13 cellular contexts compared by ENCODE assay signal in the genomic region with DNA sequence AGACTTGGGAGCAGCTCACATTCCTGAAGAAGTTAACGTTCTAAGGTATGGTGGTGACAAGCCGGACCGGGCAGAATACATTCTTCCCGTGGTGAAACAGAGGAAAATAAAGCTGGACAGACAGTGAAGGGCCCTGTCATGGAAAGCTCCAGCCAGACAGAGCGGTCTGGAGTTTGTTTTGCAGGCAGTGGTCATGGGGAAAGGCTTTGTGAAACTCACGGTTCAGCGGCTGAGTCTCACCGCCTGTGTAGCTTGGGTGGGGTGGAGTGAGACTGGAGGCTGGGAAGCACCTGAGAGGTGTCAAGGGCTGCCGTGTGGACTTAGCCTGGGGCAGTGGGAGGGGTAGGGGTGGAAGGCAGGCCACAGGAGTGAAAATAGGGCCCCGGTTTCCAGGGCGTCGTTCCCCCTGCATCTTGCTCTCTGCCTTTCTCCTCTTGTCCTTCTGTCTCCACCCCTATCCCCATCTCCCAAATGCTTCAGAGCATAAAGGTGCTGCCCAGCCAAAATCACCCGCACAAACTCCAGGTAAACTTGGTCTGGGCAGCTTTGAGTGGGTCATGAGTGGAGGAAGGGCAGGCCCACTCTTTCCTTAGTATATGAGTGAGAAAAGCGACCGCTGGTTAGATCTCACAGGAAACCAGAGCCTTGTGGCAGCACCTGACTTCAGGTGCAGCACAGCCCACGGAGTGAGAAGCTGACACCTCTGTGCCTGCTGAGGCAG. TPM values are rescaled to one million over a fixed set of nuclear protein-coding genes. Genes with fewer than 3 reads are reported as not detected.
DNase-seq lines count a peak whose midpoint lies in the region; ATAC-seq and TF ChIP-seq lines count a peak whose summit lies in the region.
"Had no signal": no experiment of that assay in that cellular context is flagged by ENCODE, and none has a peak within 500 bp of the region (broad histone marks: within the 10 kb centered on the region; RNA-seq: fewer than 3 reads in every experiment).

No MANE protein-coding gene starts in this region.

- POLR2A ChIA-PET in CD8-positive, alpha-beta T cell (lab: Charles Lee): interaction anchor here (0.9 to 14.8 kb wide), 3 partner anchors 8 to 12 kb away, joined by 5 to 183 read pairs (median 6); a partner anchor contains a TSS
- POLR2A ChIA-PET in IMR-90 (lab: Charles Lee; ENCODE audit: unreplicated experiment): no interaction called here

- CTCF ChIA-PET in CD8-positive, alpha-beta T cell (lab: Charles Lee): interaction anchor here (1.1 to 16.3 kb wide), 6 partner anchors 10 to 92 kb away, joined by 3 to 338 read pairs (median 93); a partner anchor contains a TSS
- CTCF ChIA-PET in IMR-90 (lab: Yijun Ruan, JAX): interaction anchor here (1.3 kb wide), 1 partner anchor 11 kb away, joined by 3 read pairs; a partner anchor contains a TSS

- no peaks in the 10 kb centered on the region for H3K36me3 Mint-ChIP-seq in CD8-positive, alpha-beta T cell
- peaks cover 18% of the 10 kb centered on the region for H3K36me3 Mint-ChIP-seq in central memory CD8-positive, alpha-beta T cell (ENCODE audit: insufficient read depth)
- H3K36me3 Mint-ChIP-seq in nephron progenitor cell (ENCODE audit: low read depth) (no peaks in the 10 kb centered on the region), osteocyte (ENCODE audit: unreplicated experiment) (no peaks in the 10 kb centered on the region)

- peak; percentile 30 for ATAC-seq in CD8-positive, alpha-beta T cell
- ATAC-seq in IMR-90 (ENCODE audit: low read depth) (no peak), HG03521 (IDR thresholded peaks at IDR 0.05; ENCODE audit: unreplicated experiment) (no peak), body of pancreas (no peak)
- ATAC-seq in central memory CD8-positive, alpha-beta T cell (replicated peaks; ENCODE audit: extremely low read depth, poor library complexity, severe bottlenecking): peak; percentile 16

- peak in 3 of 7 experiments; percentile 48 to 66 (median 51) for DNase-seq in CD8-positive, alpha-beta T cell
- DNase-seq in IMR-90: no peak
- no peak for DNase-seq in central memory CD8-positive, alpha-beta T cell (ENCODE audit: low spot score in 2 of 2)
- no peak for DNase-seq in nephron progenitor cell
- DNase-seq in RKO (ENCODE audit: low spot score): no peak
- no peak for DNase-seq in body of pancreas
- no peak for DNase-seq in osteocyte (ENCODE audit: extremely low spot score, unreplicated experiment)
- DNase-seq: AML-193; NCI-H1105 treated with DMSO at 0.1 percent for 48 hours; NCI-H345; retina; stimulated activated CD4-positive, alpha-beta T cell treated with anti-CD3 and anti-CD28 coated beads, Interleukin-2, amount 100 ng/mL, for 48 hours had no signal

- H2AK5ac ChIP-seq in IMR-90 (ENCODE audit: low read depth, low read length): no peak overlapping the region

- no peak overlapping the region for H2AK9ac ChIP-seq in IMR-90 (replicated peaks; ENCODE audit: low read depth, low read length, poor library complexity)

- peaks cover 82% of the 10 kb centered on the region for H3K4me1 Mint-ChIP-seq in CD8-positive, alpha-beta T cell (ENCODE audit: low read depth)
- peaks cover 73% of the 10 kb centered on the region for H3K4me1 Mint-ChIP-seq in central memory CD8-positive, alpha-beta T cell
- H3K4me1 Mint-ChIP-seq in nephron progenitor cell (peaks cover 39% of the 10 kb centered on the region), osteocyte (ENCODE audit: unreplicated experiment) (peaks cover 29% of the 10 kb centered on the region)

- TF ChIP-seq RAD21 in IMR-90 (IDR thresholded peaks at IDR 0.05; ENCODE audit: low read length): no peak

- in situ Hi-C loops in IMR-90 (cut with MboI; ENCODE audit: low sequenced_read_pairs): no loop called here

- H3K4me1 ChIP-seq in CD8-positive, alpha-beta T cell (ENCODE audit: insufficient read depth, low read length): peaks cover 78% of the 10 kb centered on the region
- peaks cover 12% of the 10 kb centered on the region for H3K4me1 ChIP-seq in IMR-90 (ENCODE audit: control insufficient read depth, insufficient read depth, low read length)
- H3K4me1 ChIP-seq in body of pancreas: no peaks in the 10 kb centered on the region

- H3K9me3 ChIP-seq in CD8-positive, alpha-beta T cell (ENCODE audit: low read length): no peaks in the 10 kb centered on the region
- H3K9me3 ChIP-seq in IMR-90 (ENCODE audit: control insufficient read depth, insufficient read depth, low read length): no peaks in the 10 kb centered on the region
- H3K9me3 ChIP-seq in body of pancreas: no peaks in the 10 kb centered on the region

- H3K23ac ChIP-seq in IMR-90 (ENCODE audit: low read depth, low read length): no peak overlapping the region

- no peaks in the 10 kb centered on the region for H3K36me3 ChIP-seq in CD8-positive, alpha-beta T cell (ENCODE audit: insufficient read depth, low read length)
- H3K36me3 ChIP-seq in IMR-90 (ENCODE audit: control insufficient read depth, insufficient read depth, low read length): no peaks in the 10 kb centered on the region
- no peaks in the 10 kb centered on the region for H3K36me3 ChIP-seq in body of pancreas (replicated peaks in 1 of 2; ENCODE audit: insufficient read depth in 1 of 2, low read depth in 2 of 2)

- no peak overlapping the region for H2BK120ac ChIP-seq in IMR-90 (ENCODE audit: low read depth, low read length)

- no peak overlapping the region for H3K9ac ChIP-seq in IMR-90 (ENCODE audit: low read depth, low read length)

- no peaks in the 10 kb centered on the region for H3K9me3 Mint-ChIP-seq in CD8-positive, alpha-beta T cell
- H3K9me3 Mint-ChIP-seq in central memory CD8-positive, alpha-beta T cell: no peaks in the 10 kb centered on the region
- no peaks in the 10 kb centered on the region for H3K9me3 Mint-ChIP-seq in nephron progenitor cell
- no peaks in the 10 kb centered on the region for H3K9me3 Mint-ChIP-seq in osteocyte (ENCODE audit: unreplicated experiment)

- H3K18ac ChIP-seq in IMR-90 (ENCODE audit: low read depth, low read length): no peak overlapping the region

- H3K4me2 ChIP-seq in IMR-90 (ENCODE audit: low read depth, low read length): no peak overlapping the region

- no peaks in the 10 kb centered on the region for H3K27me3 ChIP-seq in CD8-positive, alpha-beta T cell (ENCODE audit: insufficient read depth, low read length)
- H3K27me3 ChIP-seq in IMR-90 (ENCODE audit: control insufficient read depth, insufficient read depth, low read length): no peaks in the 10 kb centered on the region
- H3K27me3 ChIP-seq in body of pancreas: no peaks in the 10 kb centered on the region

- no peak overlapping the region for H2BK15ac ChIP-seq in IMR-90 (ENCODE audit: low read depth, low read length)

- no peak overlapping the region for H2BK20ac ChIP-seq in IMR-90 (ENCODE audit: low read depth, low read length)

- TF ChIP-seq POLR2A in IMR-90 (IDR thresholded peaks at IDR 0.05; ENCODE audit: low read depth, low read length) (no peak), body of pancreas (IDR thresholded peaks at IDR 0.05) (no peak)

- H2AFZ ChIP-seq in IMR-90 (replicated peaks; ENCODE audit: low read length, poor library complexity): no peak overlapping the region

- TF ChIP-seq CTCF in CD8-positive, alpha-beta T cell (IDR thresholded peaks at IDR 0.05): no peak
- TF ChIP-seq CTCF in IMR-90 (conservative IDR thresholded peaks at IDR 0.05; ENCODE audit: low read depth, low read length): no peak
- TF ChIP-seq CTCF in nephron progenitor cell (IDR thresholded peaks at IDR 0.05): no peak
- TF ChIP-seq CTCF in body of pancreas (IDR thresholded peaks at IDR 0.05): no peak
- no peak for TF ChIP-seq CTCF in osteocyte (IDR thresholded peaks at IDR 0.05)

- WGBS in IMR-90 (ENCODE audit: extremely low coverage in 2 of 2, insufficient read length in 1 of 2), 2 experiments: 83% methylated on average over 6 of the region's 16 CpGs; no CpG with 5 or more reads in 1 of the 2 experiments
- whole genome bisulfite sequencing in body of pancreas, 2 donors: 82 to 85% methylated on average over 16 of the region's 16 CpGs

- dilution Hi-C loops in IMR-90 (cut with HindIII; ENCODE audit: low sequenced_read_pairs, unreplicated experiment): no loop called here

- H3K56ac ChIP-seq in IMR-90 (ENCODE audit: extremely low read depth, insufficient read depth, low read length): no peak overlapping the region

- no peak overlapping the region for H3K4me3 ChIP-seq in CD8-positive, alpha-beta T cell (ENCODE audit: low read depth, low read length)
- H3K4me3 ChIP-seq in IMR-90 (ENCODE audit: insufficient read depth, low read depth, low read length): no peak overlapping the region
- H3K4me3 ChIP-seq in body of pancreas: no peak overlapping the region

- BruUV-seq in IMR-90 (replicated peaks; lab: Mats Ljungman, UMichigan): no TSS peak

- peaks cover 0 to 7% of the 10 kb centered on the region in 2 experiments; a peak in 2 of 4 replicates for H3K79me1 ChIP-seq in IMR-90 (ENCODE audit: low read depth in 1 of 2, low read length in 2 of 2)

- H3K27ac ChIP-seq in CD8-positive, alpha-beta T cell (ENCODE audit: low read depth, low read length): peak overlapping the region; percentile 14
- H3K27ac ChIP-seq in IMR-90 (ENCODE audit: insufficient read depth, low read length) (no peak overlapping the region), body of pancreas (no peak overlapping the region)

- no peak overlapping the region for H2BK5ac ChIP-seq in IMR-90 (ENCODE audit: low read depth, low read length, poor library complexity, severe bottlenecking)

- no peak overlapping the region for H4K5ac ChIP-seq in IMR-90 (ENCODE audit: low read depth, low read length)

- peak overlapping the region; percentile 15 for H3K4ac ChIP-seq in IMR-90 (ENCODE audit: low read depth, low read length)

- peak overlapping the region; percentile 68 for H3K4me3 Mint-ChIP-seq in CD8-positive, alpha-beta T cell
- peak overlapping the region; percentile 73 for H3K4me3 Mint-ChIP-seq in central memory CD8-positive, alpha-beta T cell
- H3K4me3 Mint-ChIP-seq in nephron progenitor cell: no peak overlapping the region
- no peak overlapping the region for H3K4me3 Mint-ChIP-seq in osteocyte (ENCODE audit: unreplicated experiment)

- H3K14ac ChIP-seq in IMR-90 (replicated peaks; ENCODE audit: low read depth, low read length): no peak overlapping the region

- peak overlapping the region; percentile 88 for H3K27ac Mint-ChIP-seq in CD8-positive, alpha-beta T cell
- peak overlapping the region; percentile 94 for H3K27ac Mint-ChIP-seq in central memory CD8-positive, alpha-beta T cell (ENCODE audit: low read depth)
- H3K27ac Mint-ChIP-seq in nephron progenitor cell (peak overlapping the region; percentile 90), osteocyte (ENCODE audit: unreplicated experiment) (no peak overlapping the region)

- H4K91ac ChIP-seq in IMR-90 (ENCODE audit: insufficient read depth, low read depth, low read length): no peak overlapping the region

- no peaks in the 10 kb centered on the region for H4K20me1 ChIP-seq in IMR-90 (ENCODE audit: insufficient read depth, low read length)

- no peaks in the 10 kb centered on the region for H3K27me3 Mint-ChIP-seq in CD8-positive, alpha-beta T cell (ENCODE audit: low read depth)
- no peaks in the 10 kb centered on the region for H3K27me3 Mint-ChIP-seq in central memory CD8-positive, alpha-beta T cell
- H3K27me3 Mint-ChIP-seq in nephron progenitor cell (ENCODE audit: low read depth, poor library complexity) (peaks cover 19% of the 10 kb centered on the region), osteocyte (ENCODE audit: unreplicated experiment) (no peaks in the 10 kb centered on the region)

- H3K9me1 ChIP-seq in IMR-90 (ENCODE audit: insufficient read depth, low read length): peaks cover 18% of the 10 kb centered on the region

- H4K8ac ChIP-seq in IMR-90 (ENCODE audit: low read depth in 2 of 2, low read length in 2 of 2): no peak overlapping the region

- intact Hi-C loops in CD8-positive, alpha-beta T cell (cut with DNase I, micrococcal nuclease): loop anchor here in 1 of 2 experiments (10.0 kb wide), 1 partner anchor 540 kb away; a partner anchor contains a TSS
- intact Hi-C loops in IMR-90 (cut with micrococcal nuclease): no loop called here
- intact Hi-C loops in body of pancreas (cut with DNase I): loop anchor here (10.0 kb wide), 1 partner anchor 50 kb away; no protein-coding TSS in a partner anchor

RNA-seq across cellular contexts. Expression of a gene that starts 11.4 kb away (rescaled TPM):
- 100 to 1,000 TPM; 144 to 145 TPM for total RNA-seq in CD8-positive, alpha-beta T cell
- 94.1 and 123 TPM in 2 replicates for total RNA-seq in IMR-90 (2012; rRNA removed)
- 72.3 and 93.6 TPM in 2 replicates for polyA plus RNA-seq in IMR-90 (2012; rRNA removed)
- 20.4 and 27.2 TPM in 2 replicates for polyA plus RNA-seq in IMR-90 (2012; cell fraction: cytosol; rRNA removed)
- polyA plus RNA-seq in IMR-90 (2012; cell fraction: nucleus; rRNA removed; ENCODE audit: low replicate concordance): 27.1 and 155 TPM in 2 replicates
- 10 to 100 TPM; 20.5 to 50.1 TPM for total RNA-seq in body of pancreas
- total RNA-seq in osteocyte: 77.6 and 80.4 TPM in 2 replicates

RNA-seq across cellular contexts. Expression of a gene that starts 49.9 kb away (rescaled TPM):
- total RNA-seq in CD8-positive, alpha-beta T cell: 10 to 100 TPM; 12.0 to 15.5 TPM
- total RNA-seq in IMR-90 (2012; rRNA removed) (4.8 and 8.1 TPM in 2 replicates), body of pancreas (10 to 100 TPM; 16.8 to 23.6 TPM), osteocyte (24.7 and 31.4 TPM in 2 replicates)
- 40.1 and 46.2 TPM in 2 replicates for polyA plus RNA-seq in IMR-90 (2012; rRNA removed)
- polyA plus RNA-seq in IMR-90 (2012; cell fraction: cytosol; rRNA removed): 79.8 and 84.7 TPM in 2 replicates
- polyA plus RNA-seq in IMR-90 (2012; cell fraction: nucleus; rRNA removed; ENCODE audit: low replicate concordance): 19.4 and 30.5 TPM in 2 replicates

Comparison
In these comparisons a context has a peak if more than half of its experiments do, and no peak if none do; other contexts are left out.
1. ATAC-seq: peak in CD8-positive, alpha-beta T cell (single experiment) and central memory CD8-positive, alpha-beta T cell (single experiment); none in IMR-90 (single experiment), HG03521 (single experiment) and body of pancreas (single experiment).
2. H3K4me3 Mint-ChIP-seq: peak in CD8-positive, alpha-beta T cell (single experiment) and central memory CD8-positive, alpha-beta T cell (single experiment); none in nephron progenitor cell (single experiment) and osteocyte (single experiment).